ENCODE assay signal across 30 cellular contexts in genomic region chr21:37522641-37523295, GRCh38.
DNase-seq lines count a peak whose midpoint lies in the region; ATAC-seq and TF ChIP-seq lines count a peak whose summit lies in the region.
"Had no signal": no experiment of that assay in that cellular context is flagged by ENCODE, and none has a peak within 500 bp of the region (broad histone marks: within the 10 kb centered on the region; RNA-seq: fewer than 3 reads in every experiment).

No MANE protein-coding gene starts in this region.

- H3K27ac Mint-ChIP-seq in activated T-cell treated with anti-CD3 and anti-CD28 coated beads, Interleukin-2, amount 50 U/mL, for 72 hours = peak overlapping the region; percentile 3
- H3K27ac Mint-ChIP-seq in WTC11 (peak overlapping the region; percentile 12; the same call in 1 of the 2 replicates), HFFc6 (no peak overlapping the region)
- H3K27ac Mint-ChIP-seq: B cell had no signal

- no peak for ATAC-seq in activated T-cell treated with anti-CD3 and anti-CD28 coated beads, Interleukin-2, amount 50 U/mL, for 72 hours (replicated peaks in 1 of 2)
- ATAC-seq in activated T-cell treated with anti-CD3 and anti-CD28 coated beads, Interleukin-2, amount 50 U/mL, for 4 hours = no peak
- ATAC-seq in WTC11 (no peak), HG03280 (IDR thresholded peaks at IDR 0.05; ENCODE audit: unreplicated experiment) (no peak)
- ATAC-seq: foreskin keratinocyte, heart left ventricle had no signal

- no peak overlapping the region for H2AFZ ChIP-seq in osteoblast (ENCODE audit: low read length)

- H3K4me1 Mint-ChIP-seq in activated T-cell treated with anti-CD3 and anti-CD28 coated beads, Interleukin-2, amount 50 U/mL, for 72 hours (ENCODE audit: low read depth) = no peaks in the 10 kb centered on the region
- no peaks in the 10 kb centered on the region for H3K4me1 Mint-ChIP-seq in activated T-cell treated with anti-CD3 and anti-CD28 coated beads, Interleukin-2, amount 50 U/mL, for 4 hours (ENCODE audit: low read depth)
- H3K4me1 Mint-ChIP-seq in WTC11 = peaks cover 39% of the 10 kb centered on the region
- H3K4me1 Mint-ChIP-seq in HFFc6 (ENCODE audit: low read depth) = no peaks in the 10 kb centered on the region

- DNase-seq in activated T-cell treated with anti-CD3 and anti-CD28 coated beads, Interleukin-2, amount 50 U/mL, for 72 hours = no peak
- no peak for DNase-seq in activated T-cell treated with anti-CD3 and anti-CD28 coated beads, Interleukin-2, amount 50 U/mL, for 4 hours
- peak; percentile 51 to 52 for DNase-seq in HL-60 (ENCODE audit: low read depth in 1 of 2, low spot score in 1 of 2)
- no peak for DNase-seq in WTC11 (ENCODE audit: low spot score)
- DNase-seq in osteoblast (ENCODE audit: insufficient read length, low spot score, missing footprints) = peak; percentile 4
- DNase-seq in midbrain (lab: John Stamatoyannopoulos, UW) = no peak
- no peak for DNase-seq in HFFc6
- DNase-seq: activated CD4-positive, CD25-positive, alpha-beta regulatory T cell treated with anti-CD3 and anti-CD28 coated beads, Interleukin-2, amount 50 U/mL, for 72 hours; activated T-cell treated with anti-CD3 and anti-CD28 coated beads for 4 hours; amniotic stem cell; DMS 273 treated with DMSO at 0.1 percent for 48 hours; dorsolateral prefrontal cortex; esophagus squamous epithelium; foreskin keratinocyte; heart left ventricle; islet precursor cell; left ventricle myocardium inferior; mesenchymal stem cell; NCI-H1092; NCI-H1694 treated with DMSO at 0.1 percent for 48 hours; OCI-M1; sigmoid colon; SK-N-SH; stimulated activated CD4-positive, alpha-beta T cell treated with anti-CD3 and anti-CD28 coated beads, Interleukin-12 subunit alpha, Interleukin-12 subunit beta, amount 100 ng/mL, for 4 hours; stimulated activated CD4-positive, alpha-beta T cell treated with anti-CD3 and anti-CD28 coated beads, Interleukin-2, amount 100 ng/mL, for 48 hours; T-helper 2 cell had no signal

- no peak overlapping the region for H3K4me3 Mint-ChIP-seq in activated T-cell treated with anti-CD3 and anti-CD28 coated beads, Interleukin-2, amount 50 U/mL, for 72 hours
- no peak overlapping the region for H3K4me3 Mint-ChIP-seq in activated T-cell treated with anti-CD3 and anti-CD28 coated beads, Interleukin-2, amount 50 U/mL, for 4 hours
- H3K4me3 Mint-ChIP-seq in WTC11 (no peak overlapping the region), HFFc6 (no peak overlapping the region; the same call in 1 of the 2 replicates)
- H3K4me3 Mint-ChIP-seq: B cell had no signal

- no peak overlapping the region for H3K4me2 ChIP-seq in osteoblast (ENCODE audit: insufficient read depth, low read length)
- H3K4me2 ChIP-seq: SK-N-SH had no signal

- CTCF ChIA-PET in WTC11 (lab: Charles Lee) = interaction anchor here (0.9 kb wide), 1 partner anchor 41 kb away, joined by 4 read pairs; no protein-coding TSS in a partner anchor

- no peaks in the 10 kb centered on the region for H3K79me2 ChIP-seq in osteoblast (ENCODE audit: insufficient read depth, low read length)

- H3K9me3 Mint-ChIP-seq in activated T-cell treated with anti-CD3 and anti-CD28 coated beads, Interleukin-2, amount 50 U/mL, for 72 hours = no peaks in the 10 kb centered on the region
- no peaks in the 10 kb centered on the region for H3K9me3 Mint-ChIP-seq in activated T-cell treated with anti-CD3 and anti-CD28 coated beads, Interleukin-2, amount 50 U/mL, for 4 hours
- no peaks in the 10 kb centered on the region for H3K9me3 Mint-ChIP-seq in WTC11
- no peaks in the 10 kb centered on the region for H3K9me3 Mint-ChIP-seq in HFFc6

- peaks cover 1% of the 10 kb centered on the region for H3K36me3 ChIP-seq in osteoblast (ENCODE audit: insufficient read depth, low read length)
- H3K36me3 ChIP-seq: left ventricle myocardium inferior had no signal

- no peak for TF ChIP-seq CTCF in HL-60 (IDR thresholded peaks at IDR 0.05; ENCODE audit: insufficient read depth, low read length)
- TF ChIP-seq CTCF in WTC11 (IDR thresholded peaks at IDR 0.05) = no peak
- no peak for TF ChIP-seq CTCF in osteoblast (IDR thresholded peaks at IDR 0.05; ENCODE audit: extremely low read depth, low read depth, low read length)
- no peak for TF ChIP-seq CTCF in HFFc6 (IDR thresholded peaks at IDR 0.05)

- no peak overlapping the region for H3K4me3 ChIP-seq in HL-60 (replicated peaks; ENCODE audit: insufficient read depth, low read length)
- no peak overlapping the region for H3K4me3 ChIP-seq in osteoblast (ENCODE audit: insufficient read depth, low read length)
- H3K4me3 ChIP-seq: dorsolateral prefrontal cortex, esophagus squamous epithelium, heart left ventricle, left ventricle myocardium inferior, sigmoid colon, tibial nerve had no signal

- POLR2A ChIA-PET in WTC11 (lab: Charles Lee) = interaction anchor here (0.5 kb wide), 1 partner anchor 192 kb away, joined by 3 read pairs; no protein-coding TSS in a partner anchor

- no peaks in the 10 kb centered on the region for H3K27me3 Mint-ChIP-seq in activated T-cell treated with anti-CD3 and anti-CD28 coated beads, Interleukin-2, amount 50 U/mL, for 72 hours (ENCODE audit: low read depth)
- H3K27me3 Mint-ChIP-seq in activated T-cell treated with anti-CD3 and anti-CD28 coated beads, Interleukin-2, amount 50 U/mL, for 4 hours (ENCODE audit: low read depth) = no peaks in the 10 kb centered on the region
- H3K27me3 Mint-ChIP-seq in WTC11 (ENCODE audit: low read depth) (no peaks in the 10 kb centered on the region), HFFc6 (ENCODE audit: insufficient read depth) (no peaks in the 10 kb centered on the region; the same call in 1 of the 2 replicates)
- H3K27me3 Mint-ChIP-seq: B cell had no signal

- no peaks in the 10 kb centered on the region for H3K9me3 ChIP-seq in osteoblast (ENCODE audit: low read depth, low read length)
- H3K9me3 ChIP-seq: esophagus squamous epithelium, heart left ventricle, left ventricle myocardium inferior, sigmoid colon, SK-N-SH, tibial nerve had no signal

- no peak overlapping the region for H3K27ac ChIP-seq in HL-60 (replicated peaks)
- no peak overlapping the region for H3K27ac ChIP-seq in osteoblast (ENCODE audit: low read depth, low read length)
- H3K27ac ChIP-seq: dorsolateral prefrontal cortex, esophagus squamous epithelium, foreskin keratinocyte, heart left ventricle, left ventricle myocardium inferior, RWPE1, sigmoid colon, tibial nerve had no signal

- H3K4me1 ChIP-seq in osteoblast (ENCODE audit: insufficient read depth, low read length) = no peaks in the 10 kb centered on the region
- H3K4me1 ChIP-seq: esophagus squamous epithelium, foreskin keratinocyte, sigmoid colon, tibial nerve had no signal

- H3K27me3 ChIP-seq in HL-60 (ENCODE audit: insufficient read depth, poor library complexity, severe bottlenecking) (no peaks in the 10 kb centered on the region), osteoblast (ENCODE audit: insufficient read depth, low read length) (peaks cover under 1% of the 10 kb centered on the region)
- H3K27me3 ChIP-seq: dorsolateral prefrontal cortex, esophagus squamous epithelium, foreskin keratinocyte, heart left ventricle, sigmoid colon, tibial nerve had no signal

- no peaks in the 10 kb centered on the region for H4K20me1 ChIP-seq in osteoblast (ENCODE audit: insufficient read depth, low read length)

- no peaks in the 10 kb centered on the region for H3K36me3 Mint-ChIP-seq in activated T-cell treated with anti-CD3 and anti-CD28 coated beads, Interleukin-2, amount 50 U/mL, for 72 hours (ENCODE audit: insufficient read depth in 2 of 2)
- H3K36me3 Mint-ChIP-seq in activated T-cell treated with anti-CD3 and anti-CD28 coated beads, Interleukin-2, amount 50 U/mL, for 4 hours (ENCODE audit: insufficient read depth) = peaks cover 2% of the 10 kb centered on the region
- peaks cover 5% of the 10 kb centered on the region; the same call in 1 of the 2 replicates for H3K36me3 Mint-ChIP-seq in WTC11
- H3K36me3 Mint-ChIP-seq in HFFc6 (ENCODE audit: low read depth) = peaks cover 12% of the 10 kb centered on the region

TF ChIP-seq in WTC11, 78 proteins besides CTCF, POLR2A, EP300 and RAD21 (continues in another document):
- TF ChIP-seq GTF2I (CRISPR knock-in tag; conservative IDR thresholded peaks at IDR 0.05) (0 out of 2 replicates have a peak, but pooled peaks have one; percentile 8), ZNF281 (CRISPR knock-in tag; IDR thresholded peaks at IDR 0.05) (no peak), E2F5 (CRISPR knock-in tag; IDR thresholded peaks at IDR 0.05) (no peak), NR1H2 (CRISPR knock-in tag; IDR thresholded peaks at IDR 0.05) (no peak)

Comparison
In these comparisons a context has a peak if more than half of its experiments do, and no peak if none do; other contexts are left out.
1. DNase-seq: peak in HL-60 (2 of 2) and osteoblast (single experiment); none in activated T-cell treated with anti-CD3 and anti-CD28 coated beads, Interleukin-2, amount 50 U/mL, for 72 hours (0 of 2), activated T-cell treated with anti-CD3 and anti-CD28 coated beads, Interleukin-2, amount 50 U/mL, for 4 hours (single experiment), WTC11 (single experiment), midbrain (single experiment) and HFFc6 (single experiment).